In the genomic region with DNA sequence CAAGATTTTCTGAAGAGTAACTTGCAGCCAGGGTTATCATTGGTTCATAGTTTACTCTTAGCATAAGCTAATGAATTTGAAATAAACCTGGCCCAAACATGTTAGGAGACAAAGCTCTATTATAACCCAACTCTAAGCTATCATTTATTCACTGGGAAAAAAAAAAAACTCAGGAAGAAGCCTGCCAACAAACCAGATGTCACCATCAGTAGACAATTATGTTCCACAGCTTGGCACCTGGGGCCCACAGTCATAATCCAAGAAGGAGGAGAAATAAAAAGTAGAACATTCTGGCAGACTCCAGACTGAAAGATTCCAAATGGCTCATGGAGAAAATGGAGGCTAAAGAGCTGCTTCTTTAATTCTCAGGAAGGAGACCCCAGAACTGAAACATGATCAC, we compare ENCODE assay signal across 13 cellular contexts.
A peak's percentile ranks its signal among the peaks of the same experiment; 100 is the strongest.
DNase-seq lines count a peak whose midpoint lies in the region; ATAC-seq lines count a peak whose summit lies in the region.
"Had no signal": no experiment of that assay in that cellular context is flagged by ENCODE, and none has a peak within 500 bp of the region (broad histone marks: within the 10 kb centered on the region; RNA-seq: fewer than 3 reads in every experiment).

No MANE protein-coding gene starts in this region.

- no peaks in the 10 kb centered on the region for H3K36me3 ChIP-seq in HAP-1 (replicated peaks)
- H3K36me3 ChIP-seq: BLaER1 treated with 17β-estradiol and CSF1 and Interleukin-3, amounts not matched to agents 10 nM and 100 nM had no signal

- DNase-seq in HAP-1 (ENCODE audit: low spot score in 2 of 2), result peak; percentile 23 to 51
- DNase-seq in NCI-H2171 (lab: John Stamatoyannopoulos, UW), result peak; percentile 49
- peak; percentile 72 for DNase-seq in NCI-H69 (lab: John Stamatoyannopoulos, UW)
- DNase-seq in NCI-H2107 treated with DMSO at 0.1 percent for 48 hours (lab: John Stamatoyannopoulos, UW; ENCODE audit: unreplicated experiment), result no peak
- DNase-seq in islet precursor cell, result no peak
- DNase-seq: CD8-positive, alpha-beta T cell; DMS153; DMS79; GF-D8; GOT3; H7 had no signal

- no peaks in the 10 kb centered on the region for H3K9me3 ChIP-seq in HAP-1
- H3K9me3 ChIP-seq: BLaER1 treated with 17β-estradiol and CSF1 and Interleukin-3, amounts not matched to agents 10 nM and 100 nM had no signal

- peaks cover 17% of the 10 kb centered on the region for H3K4me1 ChIP-seq in HAP-1

- no peak overlapping the region for H3K4me3 ChIP-seq in HAP-1
- H3K4me3 ChIP-seq: BLaER1 treated with 17β-estradiol and CSF1 and Interleukin-3, amounts not matched to agents 10 nM and 100 nM had no signal

- no peak for ATAC-seq in HG02852 (IDR thresholded peaks at IDR 0.05; ENCODE audit: unreplicated experiment)
- ATAC-seq: CD8-positive, alpha-beta T cell had no signal

- in situ Hi-C loops in HAP-1 (cut with MboI; ENCODE audit: low sequenced_read_pairs), result no loop called here

- no peaks in the 10 kb centered on the region for H3K27me3 ChIP-seq in HAP-1 (ENCODE audit: low read depth)
- H3K27me3 ChIP-seq: BLaER1 treated with 17β-estradiol and CSF1 and Interleukin-3, amounts not matched to agents 10 nM and 100 nM had no signal

Comparison
In these comparisons a context has a peak if more than half of its experiments do, and no peak if none do; other contexts are left out.
1. DNase-seq: peak in HAP-1 (2 of 2), NCI-H2171 (single experiment) and NCI-H69 (single experiment); none in NCI-H2107 treated with DMSO at 0.1 percent for 48 hours (single experiment) and islet precursor cell (single experiment).